In the genomic region with DNA sequence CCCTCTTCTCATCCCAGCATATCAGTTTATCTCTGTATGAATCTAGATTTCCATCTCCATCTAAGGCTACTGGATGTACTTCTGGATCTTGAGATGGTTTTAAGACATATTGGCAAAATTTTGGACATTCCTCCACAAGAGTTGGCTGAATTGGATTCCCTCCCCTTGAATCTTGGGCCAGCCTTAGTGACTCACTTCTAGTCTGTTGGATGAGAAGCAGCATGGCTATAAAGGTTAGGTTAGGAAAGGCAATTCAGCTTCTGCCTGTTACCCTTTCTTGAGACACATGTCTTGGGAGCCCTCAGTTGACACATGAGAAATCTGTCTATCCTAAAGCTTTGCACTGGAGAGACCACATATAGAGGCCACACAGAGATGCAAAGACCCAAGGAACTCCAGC, we compare ENCODE assay signal across 7 cellular contexts.
"Had no signal": no experiment of that assay in that cellular context is flagged by ENCODE, and none has a peak within 500 bp of the region (broad histone marks: within the 10 kb centered on the region; RNA-seq: fewer than 3 reads in every experiment).

No MANE protein-coding gene starts in this region.

- H3K36me3 Mint-ChIP-seq: IgD-negative memory B cell had no signal

- H3K27ac ChIP-seq: HL-60 had no signal

- H3K4me3 ChIP-seq: K562 had no signal

- DNase-seq: IMR-90, KBM-7, KG1 had no signal

- H3K27ac Mint-ChIP-seq: IgD-negative memory B cell had no signal

- H3K27me3 Mint-ChIP-seq: IgD-negative memory B cell had no signal

- H3K4me1 Mint-ChIP-seq: IgD-negative memory B cell had no signal

- H3K4me3 Mint-ChIP-seq: IgD-negative memory B cell had no signal

- ATAC-seq: HepG2, K562 had no signal
